In genomic region chr19:8367327-8368001, GRCh38 we compare ENCODE assay signal across 1 cellular context.
TF ChIP-seq lines count a peak whose summit lies in the region.

No MANE protein-coding gene starts in this region.

TF ChIP-seq in IMR-90, 13 proteins besides CTCF, POLR2A, EP300 and RAD21 (continued from another document):
- TF ChIP-seq MXI1 (IDR thresholded peaks at IDR 0.05; ENCODE audit: borderline replicate concordance, low read depth, low read length) (peak; percentile 55; the same call in 1 of the 2 replicates), RCOR1 (IDR thresholded peaks at IDR 0.05; ENCODE audit: insufficient replicate concordance, low read length) (peak; percentile 44), SMC3 (IDR thresholded peaks at IDR 0.05; ENCODE audit: low read depth, low read length) (no peak)
TF ChIP-seq in IMR-90: peak in this region for 6.
